In genomic region chr4:1290165-1290977, GRCh38 we compare ENCODE assay signal across 2 cellular contexts.
TF ChIP-seq lines count a peak whose summit lies in the region.

No MANE protein-coding gene starts in this region.

TF ChIP-seq in SK-N-SH, 30 proteins besides CTCF, POLR2A, EP300 and RAD21 (continued from another document):
- TF ChIP-seq RXRA (IDR thresholded peaks at IDR 0.05; ENCODE audit: borderline replicate concordance, low read depth) (no peak), SIN3A (IDR thresholded peaks at IDR 0.05; ENCODE audit: borderline replicate concordance, low read depth, low read length) (no peak), TEAD4 (IDR thresholded peaks at IDR 0.05; ENCODE audit: borderline replicate concordance, insufficient read depth) (no peak), TCF12 (IDR thresholded peaks at IDR 0.05) (no peak), NFIC (IDR thresholded peaks at IDR 0.05; ENCODE audit: borderline replicate concordance) (no peak), ELF1 (IDR thresholded peaks at IDR 0.05) (no peak), NRF1 (IDR thresholded peaks at IDR 0.05; ENCODE audit: low read depth, low read length) (no peak), FOXM1 (IDR thresholded peaks at IDR 0.05; ENCODE audit: low read depth) (no peak)

TF ChIP-seq in SK-N-SH treated with all-trans-retinoic acid at 6 μM for 48 hours, 23 proteins besides CTCF, POLR2A, EP300 and RAD21 (continued from another document):
- TF ChIP-seq TSHZ2 (CRISPR knock-in tag; IDR thresholded peaks at IDR 0.05): no peak
- no peak for TF ChIP-seq BACH2 (CRISPR knock-in tag; IDR thresholded peaks at IDR 0.05; ENCODE audit: borderline replicate concordance)
- TF ChIP-seq CREB5 (CRISPR knock-in tag; IDR thresholded peaks at IDR 0.05; ENCODE audit: low read depth): no peak
- TF ChIP-seq RARB (CRISPR knock-in tag; IDR thresholded peaks at IDR 0.05): no peak
- TF ChIP-seq ZC3H10 (CRISPR knock-in tag; IDR thresholded peaks at IDR 0.05): no peak
- TF ChIP-seq POU6F1 (CRISPR knock-in tag; IDR thresholded peaks at IDR 0.05; ENCODE audit: borderline replicate concordance, low read depth): no peak
- TF ChIP-seq ZFP30 (CRISPR knock-in tag; IDR thresholded peaks at IDR 0.05): no peak
- no peak for TF ChIP-seq ESRRG (CRISPR knock-in tag; IDR thresholded peaks at IDR 0.05)
